ENCODE assay signal across 10 cellular contexts in the genomic region with DNA sequence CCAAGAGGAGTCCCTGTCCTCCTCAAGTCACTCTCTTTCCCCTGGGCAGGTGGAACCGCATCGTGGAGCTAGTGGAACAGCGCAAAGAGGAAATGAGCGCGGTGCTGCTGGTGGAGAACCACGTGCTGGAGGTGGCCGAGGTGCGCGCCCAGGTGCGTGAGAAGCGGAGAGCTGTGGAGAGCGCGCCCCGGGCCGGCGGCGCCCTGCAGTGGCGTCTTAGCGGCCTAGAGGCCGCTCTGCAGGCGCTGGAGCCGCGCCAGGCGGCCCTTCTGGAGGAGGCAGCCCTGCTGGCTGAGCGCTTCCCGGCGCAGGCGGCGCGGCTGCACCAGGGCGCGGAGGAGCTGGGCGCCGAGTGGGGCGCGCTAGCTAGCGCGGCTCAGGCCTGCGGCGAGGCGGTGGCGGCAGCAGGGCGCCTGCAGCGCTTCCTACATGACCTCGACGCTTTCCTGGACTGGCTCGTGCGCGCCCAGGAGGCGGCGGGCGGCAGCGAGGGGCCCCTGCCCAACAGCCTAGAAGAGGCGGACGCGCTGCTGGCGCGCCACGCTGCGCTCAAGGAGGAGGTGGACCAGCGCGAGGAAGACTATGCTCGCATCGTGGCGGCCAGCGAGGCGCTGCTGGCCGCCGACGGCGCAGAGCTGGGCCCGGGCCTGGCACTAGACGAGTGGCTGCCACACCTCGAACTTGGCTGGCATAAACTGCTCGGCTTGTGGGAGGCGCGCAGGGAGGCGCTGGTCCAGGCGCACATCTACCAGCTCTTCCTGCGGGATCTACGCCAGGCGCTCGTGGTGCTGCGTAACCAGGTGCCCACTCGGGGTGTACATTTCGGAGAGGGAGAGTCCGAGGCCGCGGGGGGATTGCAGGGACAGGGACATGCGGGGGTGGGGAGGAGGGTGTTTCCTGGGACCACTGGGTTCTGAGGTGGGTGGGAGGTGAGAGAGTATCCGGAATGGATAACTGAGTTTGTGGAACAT. TPM values are rescaled to one million over a fixed set of nuclear protein-coding genes. Genes with fewer than 3 reads are reported as not detected.
A peak's percentile ranks its signal among the peaks of the same experiment; 100 is the strongest.
DNase-seq lines count a peak whose midpoint lies in the region; ATAC-seq and TF ChIP-seq lines count a peak whose summit lies in the region.
"Had no signal": no experiment of that assay in that cellular context is flagged by ENCODE, and none has a peak within 500 bp of the region (broad histone marks: within the 10 kb centered on the region; RNA-seq: fewer than 3 reads in every experiment).

No MANE protein-coding gene starts in this region.

- H3K27ac Mint-ChIP-seq in activated CD4-positive, alpha-beta memory T cell treated with anti-CD3 and anti-CD28 coated beads for 36 hours, result no peak overlapping the region
- no peak overlapping the region for H3K27ac Mint-ChIP-seq in activated CD4-positive, alpha-beta memory T cell treated with anti-CD3 and anti-CD28 coated beads, Interleukin-2, amount 10 ng/mL, durations not matched to agents 7 days and 5 days
- H3K27ac Mint-ChIP-seq in glutamatergic neuron (ENCODE audit: unreplicated experiment), result peak overlapping the region; percentile 3
- H3K27ac Mint-ChIP-seq in stimulated activated memory B cell treated with anti-CD40 and anti-IgM and Interleukin-4, amounts not matched to agents 10 μg/mL and 1 μg/mL and 100 μg/mL, for 72 hours, result no peak overlapping the region

- peak; percentile 17 for ATAC-seq in stimulated activated memory B cell treated with anti-CD40 and anti-IgM and Interleukin-4, amounts not matched to agents 10 μg/mL and 1 μg/mL and 100 μg/mL, for 72 hours
- ATAC-seq in HG03460 (IDR thresholded peaks at IDR 0.05; ENCODE audit: unreplicated experiment), result no peak

- no peaks in the 10 kb centered on the region for H3K9me3 Mint-ChIP-seq in activated CD4-positive, alpha-beta memory T cell treated with anti-CD3 and anti-CD28 coated beads for 36 hours
- no peaks in the 10 kb centered on the region for H3K9me3 Mint-ChIP-seq in activated CD4-positive, alpha-beta memory T cell treated with anti-CD3 and anti-CD28 coated beads, Interleukin-2, amount 10 ng/mL, durations not matched to agents 7 days and 5 days
- H3K9me3 Mint-ChIP-seq in glutamatergic neuron (ENCODE audit: unreplicated experiment), result peaks cover 4% of the 10 kb centered on the region
- H3K9me3 Mint-ChIP-seq in stimulated activated memory B cell treated with anti-CD40 and anti-IgM and Interleukin-4, amounts not matched to agents 10 μg/mL and 1 μg/mL and 100 μg/mL, for 72 hours, result no peaks in the 10 kb centered on the region

- CTCF ChIA-PET in activated CD4-positive, alpha-beta memory T cell treated with anti-CD3 and anti-CD28 coated beads for 36 hours (lab: Charles Lee), result no interaction called here
- CTCF ChIA-PET in activated CD4-positive, alpha-beta memory T cell treated with anti-CD3 and anti-CD28 coated beads, Interleukin-2, amount 10 ng/mL, durations not matched to agents 7 days and 5 days (lab: Charles Lee), result interaction anchor here (1.0 to 1.9 kb wide), 2 partner anchors 9 to 84 kb away, joined by 4 to 6 read pairs; no protein-coding TSS in a partner anchor

- POLR2A ChIA-PET in activated CD4-positive, alpha-beta memory T cell treated with anti-CD3 and anti-CD28 coated beads for 36 hours (lab: Charles Lee), result no interaction called here
- POLR2A ChIA-PET in activated CD4-positive, alpha-beta memory T cell treated with anti-CD3 and anti-CD28 coated beads, Interleukin-2, amount 10 ng/mL, durations not matched to agents 7 days and 5 days (lab: Charles Lee), result no interaction called here

- intact Hi-C loops in activated CD4-positive, alpha-beta memory T cell treated with anti-CD3 and anti-CD28 coated beads for 36 hours (cut with micrococcal nuclease), result loop anchor here (10.0 kb wide), 2 partner anchors 55 to 215 kb away; partner anchors contain the start of genes BLVRB and SPTBN4

- DNase-seq in activated CD4-positive, alpha-beta memory T cell treated with anti-CD3 and anti-CD28 coated beads for 36 hours, result peak; percentile 23
- no peak for DNase-seq in activated CD4-positive, alpha-beta memory T cell treated with anti-CD3 and anti-CD28 coated beads, Interleukin-2, amount 10 ng/mL, durations not matched to agents 7 days and 5 days
- peak; percentile 56 for DNase-seq in OCI-M1 (lab: John Stamatoyannopoulos, UW)
- peak; percentile 72 for DNase-seq in glutamatergic neuron
- no peak for DNase-seq in HK-2 (ENCODE audit: unreplicated experiment)
- DNase-seq in stimulated activated naive CD4-positive, alpha-beta T cell treated with Interleukin-2 at 50 U/mL for 16 hours (lab: John Stamatoyannopoulos, UW), result no peak
- DNase-seq: right lobe of liver had no signal

- H3K4me1 Mint-ChIP-seq in activated CD4-positive, alpha-beta memory T cell treated with anti-CD3 and anti-CD28 coated beads for 36 hours (ENCODE audit: low read depth), result peaks cover 3% of the 10 kb centered on the region
- H3K4me1 Mint-ChIP-seq in activated CD4-positive, alpha-beta memory T cell treated with anti-CD3 and anti-CD28 coated beads, Interleukin-2, amount 10 ng/mL, durations not matched to agents 7 days and 5 days, result peaks cover 3% of the 10 kb centered on the region
- peaks cover under 1% of the 10 kb centered on the region for H3K4me1 Mint-ChIP-seq in glutamatergic neuron (ENCODE audit: low read depth, unreplicated experiment)
- H3K4me1 Mint-ChIP-seq in stimulated activated memory B cell treated with anti-CD40 and anti-IgM and Interleukin-4, amounts not matched to agents 10 μg/mL and 1 μg/mL and 100 μg/mL, for 72 hours, result peaks cover 5% of the 10 kb centered on the region
- H3K4me1 Mint-ChIP-seq: brain had no signal

- no peak for TF ChIP-seq CTCF in glutamatergic neuron (IDR thresholded peaks at IDR 0.05; ENCODE audit: partially characterized antibody, unreplicated experiment)

- H3K4me3 Mint-ChIP-seq in activated CD4-positive, alpha-beta memory T cell treated with anti-CD3 and anti-CD28 coated beads for 36 hours, result no peak overlapping the region
- no peak overlapping the region for H3K4me3 Mint-ChIP-seq in activated CD4-positive, alpha-beta memory T cell treated with anti-CD3 and anti-CD28 coated beads, Interleukin-2, amount 10 ng/mL, durations not matched to agents 7 days and 5 days
- peak overlapping the region; percentile 73 for H3K4me3 Mint-ChIP-seq in glutamatergic neuron (ENCODE audit: unreplicated experiment)
- H3K4me3 Mint-ChIP-seq in stimulated activated memory B cell treated with anti-CD40 and anti-IgM and Interleukin-4, amounts not matched to agents 10 μg/mL and 1 μg/mL and 100 μg/mL, for 72 hours, result no peak overlapping the region

- H3K36me3 Mint-ChIP-seq in activated CD4-positive, alpha-beta memory T cell treated with anti-CD3 and anti-CD28 coated beads for 36 hours, result no peaks in the 10 kb centered on the region
- no peaks in the 10 kb centered on the region for H3K36me3 Mint-ChIP-seq in activated CD4-positive, alpha-beta memory T cell treated with anti-CD3 and anti-CD28 coated beads, Interleukin-2, amount 10 ng/mL, durations not matched to agents 7 days and 5 days (ENCODE audit: low read depth)
- H3K36me3 Mint-ChIP-seq in glutamatergic neuron (ENCODE audit: unreplicated experiment), result peaks cover 5% of the 10 kb centered on the region
- H3K36me3 Mint-ChIP-seq in stimulated activated memory B cell treated with anti-CD40 and anti-IgM and Interleukin-4, amounts not matched to agents 10 μg/mL and 1 μg/mL and 100 μg/mL, for 72 hours, result no peaks in the 10 kb centered on the region

- peaks cover 26% of the 10 kb centered on the region for H3K27me3 Mint-ChIP-seq in activated CD4-positive, alpha-beta memory T cell treated with anti-CD3 and anti-CD28 coated beads for 36 hours
- H3K27me3 Mint-ChIP-seq in activated CD4-positive, alpha-beta memory T cell treated with anti-CD3 and anti-CD28 coated beads, Interleukin-2, amount 10 ng/mL, durations not matched to agents 7 days and 5 days, result peaks cover 22% of the 10 kb centered on the region
- H3K27me3 Mint-ChIP-seq in glutamatergic neuron (ENCODE audit: unreplicated experiment), result peaks cover 10% of the 10 kb centered on the region
- peaks cover 24% of the 10 kb centered on the region for H3K27me3 Mint-ChIP-seq in stimulated activated memory B cell treated with anti-CD40 and anti-IgM and Interleukin-4, amounts not matched to agents 10 μg/mL and 1 μg/mL and 100 μg/mL, for 72 hours

RNA-seq across cellular contexts. Expression of gene SPTBN4, which starts 52.8 kb away (rescaled TPM):
- total RNA-seq in activated CD4-positive, alpha-beta memory T cell treated with anti-CD3 and anti-CD28 coated beads for 36 hours, result 1 to 10 TPM in 1 of 2 experiments, under 1 TPM in 1; 0.53 to 1.2 TPM
- 1 to 10 TPM in 1 of 2 experiments, under 1 TPM in 1; 0.60 to 1.3 TPM for total RNA-seq in activated CD4-positive, alpha-beta memory T cell treated with anti-CD3 and anti-CD28 coated beads, Interleukin-2, amount 10 ng/mL, durations not matched to agents 7 days and 5 days
- total RNA-seq in glutamatergic neuron (ENCODE audit: unreplicated experiment), result 161 TPM

RNA-seq across cellular contexts. Expression of gene BLVRB, which starts 54.1 kb away (rescaled TPM):
- total RNA-seq in activated CD4-positive, alpha-beta memory T cell treated with anti-CD3 and anti-CD28 coated beads for 36 hours, result 10 to 100 TPM; 34.6 to 37.6 TPM
- 10 to 100 TPM; 20.1 to 20.5 TPM for total RNA-seq in activated CD4-positive, alpha-beta memory T cell treated with anti-CD3 and anti-CD28 coated beads, Interleukin-2, amount 10 ng/mL, durations not matched to agents 7 days and 5 days
- 7.2 TPM for total RNA-seq in glutamatergic neuron (ENCODE audit: unreplicated experiment)

RNA-seq across cellular contexts. Expression of gene SHKBP1, which starts 57.0 kb away (rescaled TPM):
- 100 to 1,000 TPM; 112 to 126 TPM for total RNA-seq in activated CD4-positive, alpha-beta memory T cell treated with anti-CD3 and anti-CD28 coated beads for 36 hours
- total RNA-seq in activated CD4-positive, alpha-beta memory T cell treated with anti-CD3 and anti-CD28 coated beads, Interleukin-2, amount 10 ng/mL, durations not matched to agents 7 days and 5 days, result 100 to 1,000 TPM; 139 to 150 TPM
- 170 TPM for total RNA-seq in glutamatergic neuron (ENCODE audit: unreplicated experiment)

Comparison
In these comparisons a context has a peak if more than half of its experiments do, and no peak if none do; other contexts are left out.
1. DNase-seq: peak in activated CD4-positive, alpha-beta memory T cell treated with anti-CD3 and anti-CD28 coated beads for 36 hours (single experiment), OCI-M1 (single experiment) and glutamatergic neuron (single experiment); none in activated CD4-positive, alpha-beta memory T cell treated with anti-CD3 and anti-CD28 coated beads, Interleukin-2, amount 10 ng/mL, durations not matched to agents 7 days and 5 days (single experiment), HK-2 (single experiment) and stimulated activated naive CD4-positive, alpha-beta T cell treated with Interleukin-2 at 50 U/mL for 16 hours (single experiment).
2. RNA of gene SPTBN4, which starts 52.8 kb away (total RNA-seq): 161 TPM in glutamatergic neuron (single experiment); 0.60 to 1.3 TPM in activated CD4-positive, alpha-beta memory T cell treated with anti-CD3 and anti-CD28 coated beads, Interleukin-2, amount 10 ng/mL, durations not matched to agents 7 days and 5 days and 0.53 to 1.2 TPM in activated CD4-positive, alpha-beta memory T cell treated with anti-CD3 and anti-CD28 coated beads for 36 hours; every median in the first group is over 10 times any median in the second.